ENCODE assay signal across 8 cellular contexts in the genomic region with DNA sequence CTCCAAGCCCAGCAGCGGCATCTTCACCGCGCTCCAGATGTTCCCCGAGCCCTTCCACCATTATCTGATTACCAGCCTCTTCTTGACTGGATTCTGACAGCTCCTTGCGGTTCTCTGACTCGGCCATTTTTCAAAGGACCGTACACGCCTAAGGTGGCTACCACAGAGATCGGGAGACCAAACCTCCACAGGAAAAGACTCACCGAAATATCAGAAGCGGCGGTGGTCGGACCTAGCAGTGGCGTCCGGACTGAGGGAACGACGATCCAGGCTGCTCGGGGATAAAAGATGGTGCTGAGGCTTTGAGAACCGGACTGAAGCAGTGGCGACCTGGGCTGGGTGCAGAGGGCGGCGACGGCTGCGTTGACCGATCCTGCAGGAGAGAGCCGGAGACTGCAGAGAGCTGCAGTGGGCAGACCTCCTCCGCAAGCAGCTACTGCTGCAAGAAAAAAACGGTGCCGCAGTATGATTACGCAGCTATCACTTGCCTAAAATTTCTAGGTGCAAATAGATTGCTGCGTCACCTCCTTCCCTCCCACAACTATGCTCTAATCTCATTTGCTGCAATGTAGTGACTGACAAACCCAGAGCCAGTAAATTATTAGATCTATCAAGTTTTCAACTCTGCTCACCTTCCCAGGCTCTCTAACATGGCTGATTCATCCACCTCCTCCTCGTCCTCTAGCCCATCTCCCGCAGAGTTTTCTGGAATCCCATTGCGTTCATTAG. TPM values are rescaled to one million over a fixed set of nuclear protein-coding genes. Genes with fewer than 3 reads are reported as not detected.
DNase-seq lines count a peak whose midpoint lies in the region; ATAC-seq, FAIRE-seq and TF ChIP-seq lines count a peak whose summit lies in the region.

A gene with protein sequence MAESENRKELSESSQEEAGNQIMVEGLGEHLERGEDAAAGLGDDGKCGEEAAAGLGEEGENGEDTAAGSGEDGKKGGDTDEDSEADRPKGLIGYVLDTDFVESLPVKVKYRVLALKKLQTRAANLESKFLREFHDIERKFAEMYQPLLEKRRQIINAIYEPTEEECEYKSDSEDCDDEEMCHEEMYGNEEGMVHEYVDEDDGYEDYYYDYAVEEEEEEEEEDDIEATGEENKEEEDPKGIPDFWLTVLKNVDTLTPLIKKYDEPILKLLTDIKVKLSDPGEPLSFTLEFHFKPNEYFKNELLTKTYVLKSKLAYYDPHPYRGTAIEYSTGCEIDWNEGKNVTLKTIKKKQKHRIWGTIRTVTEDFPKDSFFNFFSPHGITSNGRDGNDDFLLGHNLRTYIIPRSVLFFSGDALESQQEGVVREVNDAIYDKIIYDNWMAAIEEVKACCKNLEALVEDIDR (minus strand): TSS at position 486 of the 729 bp plus-strand sequence. CDS start 359 bp downstream, at position 127.

- no peaks in the 10 kb centered on the region for H3K36me3 ChIP-seq in kidney (ENCODE audit: control insufficient read depth in 1 of 2, insufficient read depth in 2 of 2, low read length in 2 of 2)

- no peak for FAIRE-seq in kidney (lab: Jason Lieb, UNC)

- intact Hi-C loops in kidney (cut with DNase I), result no loop called here

- TF ChIP-seq CTCF in kidney (IDR thresholded peaks at IDR 0.05; ENCODE audit: borderline replicate concordance, extremely low read depth, insufficient read depth), result no peak

- H3K9ac ChIP-seq in kidney (ENCODE audit: low read length in 2 of 2), result peak within 1 kb of the TSS; percentile 56 to 59

- no peaks in the 10 kb centered on the region for H3K9me3 ChIP-seq in kidney (ENCODE audit: control insufficient read depth in 1 of 2, low read length in 2 of 2)

- ATAC-seq in GM18517 (IDR thresholded peaks at IDR 0.05; ENCODE audit: unreplicated experiment), result peak; percentile 77
- ATAC-seq in HG03066 (IDR thresholded peaks at IDR 0.05; ENCODE audit: low read depth, unreplicated experiment), result peak; percentile 96

- peak within 1 kb of the TSS; percentile 22 to 26 for H3K27ac ChIP-seq in kidney (ENCODE audit: low read depth in 2 of 2, low read length in 2 of 2)

- peak within 1 kb of the TSS; percentile 71 to 77 for H3K4me3 ChIP-seq in kidney (ENCODE audit: low read length in 2 of 2)

- peak; percentile 2 for DNase-seq in T1000 (lab: John Stamatoyannopoulos, UW)
- DNase-seq in cerebellar cortex (ENCODE audit: low spot score), result peak; percentile 94
- DNase-seq in kidney, result peak; percentile 66
- DNase-seq in stimulated activated CD4-positive, alpha-beta T cell treated with anti-CD3 and anti-CD28 coated beads, Interleukin-12 subunit alpha, Interleukin-12 subunit beta, amount 100 ng/mL, for 4 hours, result peak; percentile 11
- DNase-seq in MV-4-11 (lab: John Stamatoyannopoulos, UW), result no peak
- DNase-seq in NCI-H1930 (lab: John Stamatoyannopoulos, UW), result no peak

- H3K4me1 ChIP-seq in kidney (ENCODE audit: control insufficient read depth in 1 of 2, insufficient read depth in 1 of 2, low read depth in 1 of 2, low read length in 2 of 2), result no peaks in the 10 kb centered on the region

RNA-seq across cellular contexts. Expression of the gene that starts here (rescaled TPM):
- 9.8 TPM for total RNA-seq in kidney
- 11.0 TPM for polyA plus RNA-seq in kidney (ENCODE audit: insufficient read depth, low read depth, low replicate concordance)

Comparison
In these comparisons a context has a peak if more than half of its experiments do, and no peak if none do; other contexts are left out.
1. DNase-seq: peak in T1000 (single experiment), cerebellar cortex (single experiment), kidney (single experiment) and stimulated activated CD4-positive, alpha-beta T cell treated with anti-CD3 and anti-CD28 coated beads, Interleukin-12 subunit alpha, Interleukin-12 subunit beta, amount 100 ng/mL, for 4 hours (single experiment); none in MV-4-11 (single experiment) and NCI-H1930 (0 of 2).